24 cellular contexts compared by ENCODE assay signal in the genomic region with DNA sequence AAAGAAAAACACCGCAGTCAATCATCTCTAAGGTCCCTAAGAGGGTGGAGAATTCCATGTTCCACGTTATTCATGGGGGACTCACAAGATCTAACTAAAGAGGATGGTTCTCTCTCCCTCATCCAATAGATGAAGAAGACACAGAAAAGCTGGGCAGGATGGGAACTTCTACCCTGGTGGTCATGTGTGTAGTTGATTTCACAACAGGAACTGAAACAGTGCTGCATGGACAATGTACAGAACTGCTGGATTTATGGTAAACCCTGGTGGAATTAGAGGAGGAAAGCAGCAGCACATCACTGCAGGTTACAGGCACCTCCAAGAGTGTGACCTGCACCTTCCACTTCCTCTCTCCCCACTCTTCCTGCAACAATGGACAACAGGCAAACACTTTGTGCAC.
"Had no signal": no experiment of that assay in that cellular context is flagged by ENCODE, and none has a peak within 500 bp of the region (broad histone marks: within the 10 kb centered on the region; RNA-seq: fewer than 3 reads in every experiment).

No MANE protein-coding gene starts in this region.

- H3K27ac Mint-ChIP-seq: activated CD4-positive, alpha-beta T cell treated with anti-CD3 and anti-CD28 coated beads, Interleukin-2, amount 10 ng/mL, durations not matched to agents 24 days and 14 days; activated CD8-positive, alpha-beta T cell treated with anti-CD3 and anti-CD28 coated beads for 36 hours; activated T-helper 17 cell treated with anti-CD3 and anti-CD28 coated beads, Interleukin-2, amount 50 U/mL, for 72 hours; nephron had no signal

- H3K27me3 Mint-ChIP-seq: activated CD4-positive, alpha-beta T cell treated with anti-CD3 and anti-CD28 coated beads, Interleukin-2, amount 10 ng/mL, durations not matched to agents 24 days and 14 days; activated CD8-positive, alpha-beta T cell treated with anti-CD3 and anti-CD28 coated beads for 36 hours; activated T-helper 17 cell treated with anti-CD3 and anti-CD28 coated beads, Interleukin-2, amount 50 U/mL, for 72 hours had no signal

- DNase-seq: activated CD4-positive, alpha-beta T cell treated with anti-CD3 and anti-CD28 coated beads, Interleukin-2, amount 10 ng/mL, durations not matched to agents 24 days and 14 days; activated CD4-positive, CD25-positive, alpha-beta regulatory T cell treated with anti-CD3 and anti-CD28 coated beads, Interleukin-2, amount 50 U/mL, for 72 hours; activated CD8-positive, alpha-beta T cell treated with anti-CD3 and anti-CD28 coated beads for 36 hours; activated gamma-delta T cell treated with Interleukin-2 at 50 U/mL for 16 hours; activated naive CD4-positive, alpha-beta T cell treated with anti-CD3 and anti-CD28 coated beads, Interleukin-2, amount 50 U/mL, for 16 hours; activated T-cell treated with anti-CD3 and anti-CD28 coated beads, Interleukin-2, amount 50 U/mL, for 4 hours; amniotic stem cell; brain microvascular endothelial cell; dorsolateral prefrontal cortex; effector memory CD4-positive, alpha-beta T cell; islet precursor cell; left cardiac atrium; left ventricle myocardium superior; posterior cingulate gyrus; right lobe of liver; stimulated activated CD4-positive, alpha-beta T cell treated with anti-CD3 and anti-CD28 coated beads, Interleukin-2, amount 100 ng/mL, for 48 hours; stimulated activated naive CD4-positive, alpha-beta T cell treated with Interleukin-2 at 50 U/mL for 16 hours; T-helper 9 cell had no signal

- H3K4me1 Mint-ChIP-seq: activated CD4-positive, alpha-beta T cell treated with anti-CD3 and anti-CD28 coated beads, Interleukin-2, amount 10 ng/mL, durations not matched to agents 24 days and 14 days; activated T-helper 17 cell treated with anti-CD3 and anti-CD28 coated beads, Interleukin-2, amount 50 U/mL, for 72 hours had no signal

- H3K4me3 ChIP-seq: coronary artery, dorsolateral prefrontal cortex, gastroesophageal sphincter, hepatocyte, right lobe of liver, tibial nerve had no signal

- H3K4me3 Mint-ChIP-seq: activated CD4-positive, alpha-beta T cell treated with anti-CD3 and anti-CD28 coated beads, Interleukin-2, amount 10 ng/mL, durations not matched to agents 24 days and 14 days; activated CD8-positive, alpha-beta T cell treated with anti-CD3 and anti-CD28 coated beads for 36 hours; activated T-cell treated with anti-CD3 and anti-CD28 coated beads, Interleukin-2, amount 50 U/mL, for 4 hours; activated T-helper 17 cell treated with anti-CD3 and anti-CD28 coated beads, Interleukin-2, amount 50 U/mL, for 72 hours; nephron had no signal

- H3K9me3 Mint-ChIP-seq: activated CD4-positive, alpha-beta T cell treated with anti-CD3 and anti-CD28 coated beads, Interleukin-2, amount 10 ng/mL, durations not matched to agents 24 days and 14 days; activated CD8-positive, alpha-beta T cell treated with anti-CD3 and anti-CD28 coated beads for 36 hours; activated T-cell treated with anti-CD3 and anti-CD28 coated beads, Interleukin-2, amount 50 U/mL, for 4 hours; activated T-helper 17 cell treated with anti-CD3 and anti-CD28 coated beads, Interleukin-2, amount 50 U/mL, for 72 hours; nephron had no signal

- ATAC-seq: activated CD8-positive, alpha-beta T cell treated with anti-CD3 and anti-CD28 coated beads for 36 hours; activated T-cell treated with anti-CD3 and anti-CD28 coated beads, Interleukin-2, amount 50 U/mL, for 4 hours; activated T-helper 17 cell treated with anti-CD3 and anti-CD28 coated beads, Interleukin-2, amount 50 U/mL, for 72 hours; gastroesophageal sphincter; left cardiac atrium; left ventricle myocardium superior; right lobe of liver had no signal
